Comparison of ENCODE assay signal across 27 cellular contexts in the genomic region with DNA sequence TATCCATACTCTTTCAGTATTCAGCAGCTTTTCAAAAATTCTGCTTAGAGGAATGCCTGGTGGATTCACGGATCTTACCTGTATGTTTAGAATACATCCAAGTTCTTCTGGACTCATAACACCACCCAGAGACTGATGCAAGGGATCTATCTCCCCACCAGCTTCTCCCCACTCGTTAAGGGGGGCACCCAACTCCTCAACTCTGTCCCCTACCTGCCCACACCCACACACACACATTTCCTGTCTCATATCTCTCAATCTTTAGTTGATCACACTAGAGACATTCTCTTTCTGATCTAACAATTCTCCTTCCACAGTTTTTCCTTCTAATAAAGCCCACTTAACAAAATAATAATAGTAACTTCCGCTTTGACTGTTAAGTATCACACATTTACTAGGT.
"Had no signal": no experiment of that assay in that cellular context is flagged by ENCODE, and none has a peak within 500 bp of the region (broad histone marks: within the 10 kb centered on the region; RNA-seq: fewer than 3 reads in every experiment).

No MANE protein-coding gene starts in this region.

- H3K4me3 ChIP-seq: body of pancreas, esophagus squamous epithelium, gastroesophageal sphincter, heart right ventricle, hepatocyte had no signal

- H3K9me3 ChIP-seq: body of pancreas, esophagus squamous epithelium, gastroesophageal sphincter had no signal

- H3K79me2 ChIP-seq: hepatocyte had no signal

- ATAC-seq: activated CD4-positive, alpha-beta T cell treated with anti-CD3 and anti-CD28 coated beads for 36 hours; body of pancreas; effector memory CD8-positive, alpha-beta T cell; gastroesophageal sphincter; heart right ventricle had no signal

- H3K36me3 Mint-ChIP-seq: activated naive CD4-positive, alpha-beta T cell treated with anti-CD3 and anti-CD28 coated beads, Interleukin-2, amount 50 U/mL, for 24 hours had no signal

- H3K4me1 Mint-ChIP-seq: activated naive CD4-positive, alpha-beta T cell treated with anti-CD3 and anti-CD28 coated beads, Interleukin-2, amount 50 U/mL, for 24 hours had no signal

- DNase-seq: activated CD4-positive, alpha-beta T cell treated with anti-CD3 and anti-CD28 coated beads for 36 hours; activated CD4-positive, alpha-beta T cell treated with anti-CD3 and anti-CD28 coated beads, Interleukin-2, amount 50 U/mL, for 1 hour; activated CD4-positive, alpha-beta T cell treated with anti-CD3 and anti-CD28 coated beads, Interleukin-2, amount 50 U/mL, for 48 hours; activated CD4-positive, CD25-positive, alpha-beta regulatory T cell; activated CD4-positive, CD25-positive, alpha-beta regulatory T cell treated with anti-CD3 and anti-CD28 coated beads, Interleukin-2, amount 50 U/mL, for 72 hours; activated CD8-positive, alpha-beta memory T cell treated with anti-CD3 and anti-CD28 coated beads, Interleukin-2, amount 50 U/mL, for 4 hours; activated effector memory CD4-positive, alpha-beta T cell treated with anti-CD3 and anti-CD28 coated beads, Interleukin-2, amount 50 U/mL, for 16 hours; activated naive CD4-positive, alpha-beta T cell treated with anti-CD3 and anti-CD28 coated beads for 36 hours; activated naive CD8-positive, alpha-beta T cell treated with anti-CD3 and anti-CD28 coated beads for 36 hours; activated T-cell treated with anti-CD3 and anti-CD28 coated beads, Interleukin-2, amount 50 U/mL, for 1 hour; activated T-cell treated with anti-CD3 and anti-CD28 coated beads, Interleukin-2, amount 50 U/mL, for 48 hours; anterior cingulate cortex; body of pancreas; cortex of kidney; dermis blood vessel endothelial cell; effector CD4-positive, alpha-beta T cell; effector memory CD8-positive, alpha-beta T cell; esophagus squamous epithelium; foreskin melanocyte; heart right ventricle had no signal

- H3K27ac Mint-ChIP-seq: activated CD4-positive, alpha-beta T cell treated with anti-CD3 and anti-CD28 coated beads for 36 hours; activated naive CD4-positive, alpha-beta T cell treated with anti-CD3 and anti-CD28 coated beads for 36 hours; activated naive CD4-positive, alpha-beta T cell treated with anti-CD3 and anti-CD28 coated beads, Interleukin-2, amount 50 U/mL, for 24 hours; activated naive CD8-positive, alpha-beta T cell treated with anti-CD3 and anti-CD28 coated beads for 36 hours; activated T-helper 1 cell treated with anti-CD3 and anti-CD28 coated beads, Interleukin-12 subunit alpha, Interleukin-12 subunit beta, Interleukin-2, Interleukin-4 antibody, amounts not matched to agents 30 ng/mL and 10 ng/mL and 1 ng/mL, durations not matched to agents 14 hours and 24 hours and 36 hours; activated T-helper 2 cell treated with anti-CD3 and anti-CD28 coated beads, Interferon-gamma antibody, Interleukin-2, Interleukin-4, amounts not matched to agents 10 μg/mL and 5 μg/mL and 100 μg/mL, durations not matched to agents 14 hours and 24 hours and 36 hours; effector memory CD8-positive, alpha-beta T cell had no signal

- H3K36me3 ChIP-seq: esophagus squamous epithelium, gastroesophageal sphincter, heart right ventricle had no signal

- H3K27ac ChIP-seq: body of pancreas, esophagus squamous epithelium, gastroesophageal sphincter, heart right ventricle, hepatocyte had no signal

- H3K4me1 ChIP-seq: body of pancreas, gastroesophageal sphincter had no signal

- H3K4me2 ChIP-seq: hepatocyte had no signal

- H3K27me3 ChIP-seq: body of pancreas, esophagus squamous epithelium, gastroesophageal sphincter, heart right ventricle, hepatocyte had no signal

- H2AFZ ChIP-seq: hepatocyte had no signal

- H3K9me3 Mint-ChIP-seq: activated naive CD4-positive, alpha-beta T cell treated with anti-CD3 and anti-CD28 coated beads for 36 hours; activated naive CD4-positive, alpha-beta T cell treated with anti-CD3 and anti-CD28 coated beads, Interleukin-2, amount 50 U/mL, for 24 hours; effector memory CD8-positive, alpha-beta T cell had no signal

- FAIRE-seq: colon, endothelial cell of umbilical vein had no signal

- H3K27me3 Mint-ChIP-seq: activated naive CD8-positive, alpha-beta T cell treated with anti-CD3 and anti-CD28 coated beads for 36 hours had no signal

- H3K4me3 Mint-ChIP-seq: activated CD4-positive, alpha-beta T cell treated with anti-CD3 and anti-CD28 coated beads for 36 hours; activated naive CD4-positive, alpha-beta T cell treated with anti-CD3 and anti-CD28 coated beads for 36 hours; activated naive CD4-positive, alpha-beta T cell treated with anti-CD3 and anti-CD28 coated beads, Interleukin-2, amount 50 U/mL, for 24 hours; activated naive CD8-positive, alpha-beta T cell treated with anti-CD3 and anti-CD28 coated beads for 36 hours; activated T-helper 1 cell treated with anti-CD3 and anti-CD28 coated beads, Interleukin-12 subunit alpha, Interleukin-12 subunit beta, Interleukin-2, Interleukin-4 antibody, amounts not matched to agents 30 ng/mL and 10 ng/mL and 1 ng/mL, durations not matched to agents 14 hours and 24 hours and 36 hours; effector memory CD8-positive, alpha-beta T cell had no signal
